31 cellular contexts compared by ENCODE assay signal in the genomic region with DNA sequence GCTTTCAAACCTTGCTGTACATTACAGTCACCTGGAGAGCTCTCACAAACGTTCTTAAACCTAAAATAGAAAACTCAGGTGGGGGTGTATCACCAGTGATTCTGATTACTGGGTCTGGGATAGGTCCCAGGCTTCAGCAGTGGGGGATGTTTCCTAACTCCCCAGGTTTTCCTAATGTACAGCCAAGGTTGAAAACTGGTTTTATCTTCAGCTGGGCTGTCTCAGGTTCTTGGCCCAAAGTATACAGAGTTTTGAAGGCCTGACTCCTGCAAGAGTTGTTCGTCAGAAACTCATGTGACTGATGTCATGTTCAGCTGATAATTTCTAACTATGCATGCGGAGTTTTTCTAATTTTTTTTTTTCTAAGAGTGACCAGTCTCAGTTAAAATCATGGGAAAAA. TPM values are rescaled to one million over a fixed set of nuclear protein-coding genes. Genes with fewer than 3 reads are reported as not detected.
"Had no signal": no experiment of that assay in that cellular context is flagged by ENCODE, and none has a peak within 500 bp of the region (broad histone marks: within the 10 kb centered on the region; RNA-seq: fewer than 3 reads in every experiment).

No MANE protein-coding gene starts in this region.

- H3K4me3 ChIP-seq: stomach, suprapubic skin, testis, thoracic aorta, thyroid gland, tibial artery, tibial nerve, transverse colon, upper lobe of left lung, upper lobe of right lung, uterus, vagina had no signal

- DNase-seq: stimulated activated CD4-positive, alpha-beta T cell treated with anti-CD3 and anti-CD28 coated beads, Interleukin-2, amount 100 ng/mL, for 48 hours; stimulated activated CD4-positive, alpha-beta T cell treated with anti-CD3 and anti-CD28 coated beads, Interleukin-4, amount 100 ng/mL, for 1 hour; stimulated activated CD4-positive, alpha-beta T cell treated with anti-CD3 and anti-CD28 coated beads, Interleukin-4, amount 100 ng/mL, for 24 hours; stimulated activated CD4-positive, alpha-beta T cell treated with anti-CD3 and anti-CD28 coated beads, Interleukin-4, amount 100 ng/mL, for 4 hours; stimulated activated CD8-positive, alpha-beta memory T cell treated with anti-CD3 and anti-CD28 coated beads, Interleukin-4, amount 100 ng/mL, for 48 hours; stimulated activated naive B cell treated with anti-CD40 and anti-IgM and Interleukin-4, amounts not matched to agents 10 μg/mL and 1 μg/mL and 100 μg/mL, for 72 hours; stimulated activated naive CD4-positive, alpha-beta T cell; stimulated activated naive CD4-positive, alpha-beta T cell treated with Interleukin-2 at 50 U/mL for 16 hours; stimulated activated naive CD8-positive, alpha-beta T cell treated with anti-CD3 and anti-CD28 coated beads, Interleukin-15, amount 100 ng/mL, for 72 hours; stimulated activated naive CD8-positive, alpha-beta T cell treated with anti-CD3 and anti-CD28 coated beads, Interleukin-15, Interleukin-2, amounts not matched to agents 100 U/mL and 50 U/mL, for 24 hours; stomach; substantia nigra; testis; thyroid gland; tibial artery; transverse colon; trophoblast cell; upper lobe of left lung; upper lobe of right lung; uterus had no signal

- H3K4me1 ChIP-seq: stomach, suprapubic skin, testis, thyroid gland, tibial artery, tibial nerve, transverse colon, upper lobe of left lung, upper lobe of right lung, uterus, vagina had no signal

- H3K27ac ChIP-seq: stomach, suprapubic skin, testis, thoracic aorta, thyroid gland, tibial artery, tibial nerve, transverse colon, upper lobe of left lung, upper lobe of right lung, uterus, vagina had no signal

- H3K9me3 ChIP-seq: stomach, suprapubic skin, testis, thoracic aorta, thyroid gland, tibial artery, tibial nerve, transverse colon, upper lobe of left lung, upper lobe of right lung, uterus, vagina had no signal

- ATAC-seq: stimulated activated effector memory CD8-positive, alpha-beta T cell treated with anti-CD3 and anti-CD28 coated beads, Interleukin-12 subunit alpha, Interleukin-12 subunit beta, amount 100 ng/mL, for 72 hours; stimulated activated memory B cell treated with anti-CD40 and anti-IgM and Interleukin-4, amounts not matched to agents 10 μg/mL and 1 μg/mL and 100 μg/mL, for 72 hours; stimulated activated naive B cell treated with anti-CD40 and anti-IgM and Interleukin-4, amounts not matched to agents 10 μg/mL and 1 μg/mL and 100 μg/mL, for 72 hours; stimulated activated naive CD8-positive, alpha-beta T cell treated with anti-CD3 and anti-CD28 coated beads, Interleukin-15, amount 100 ng/mL, for 72 hours; stimulated activated naive CD8-positive, alpha-beta T cell treated with anti-CD3 and anti-CD28 coated beads, Interleukin-15, Interleukin-2, amounts not matched to agents 100 U/mL and 50 U/mL, for 24 hours; upper lobe of right lung had no signal

- FAIRE-seq: urothelium cell line had no signal

- H3K36me3 ChIP-seq: stomach, suprapubic skin, thoracic aorta, thyroid gland, tibial artery, transverse colon, upper lobe of left lung, upper lobe of right lung, uterus, vagina had no signal

- H3K27me3 ChIP-seq: suprapubic skin, testis, thyroid gland, tibial artery, tibial nerve, transverse colon, upper lobe of left lung, upper lobe of right lung, uterus, vagina had no signal

RNA-seq across cellular contexts. Expression of gene GCM2, which starts 14.8 kb away (rescaled TPM):
- total RNA-seq: stomach, subcutaneous adipose tissue, suprapubic skin, temporal lobe, thoracic aorta, thyroid gland, tibial nerve, transverse colon, upper lobe of left lung, upper lobe of right lung, ureter, urinary bladder, uterus, vagina had no signal
- polyA plus RNA-seq: stomach, urinary bladder had no signal

RNA-seq across cellular contexts. Expression of gene MAK, which starts 58.4 kb away (rescaled TPM):
- total RNA-seq: transverse colon had no signal
